Comparison of ENCODE assay signal across 1 cellular context in the genomic region with DNA sequence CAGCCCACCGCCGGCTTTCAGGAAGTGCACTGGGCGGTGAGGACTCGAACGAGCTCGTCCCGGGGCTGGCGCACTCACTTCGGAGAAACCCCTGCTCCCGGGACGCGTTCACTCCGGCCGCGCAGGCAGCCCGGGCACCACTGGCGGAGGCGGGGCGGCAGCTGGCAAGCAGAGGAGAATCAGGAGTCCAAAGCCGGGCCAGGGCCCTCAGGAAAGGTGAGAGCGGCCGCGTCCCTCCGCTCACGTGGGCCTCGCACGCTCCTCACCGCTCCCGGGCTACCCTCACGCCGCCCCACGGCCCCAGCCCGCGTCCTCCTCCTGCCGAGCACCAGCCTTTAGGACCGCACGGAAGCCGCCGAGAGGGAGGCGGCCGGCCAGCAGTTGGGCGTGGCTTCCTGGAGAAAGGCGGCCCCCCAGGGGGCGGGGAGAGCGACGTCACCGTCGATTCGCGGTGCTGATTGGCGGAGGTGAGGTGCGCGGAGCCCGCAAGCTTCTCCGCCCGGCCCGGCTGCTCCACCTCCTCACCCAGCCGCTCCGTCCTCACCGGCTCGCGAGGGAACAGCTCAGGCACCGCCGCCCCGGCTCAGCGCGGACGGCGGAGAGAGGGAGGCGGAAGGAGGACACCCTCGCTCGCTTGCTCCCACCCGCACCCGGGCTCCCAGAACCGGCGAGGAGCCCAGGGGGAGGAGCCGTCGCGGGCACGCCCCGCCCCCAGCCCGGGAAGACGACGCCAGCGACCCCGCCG.
A peak's percentile ranks its signal among the peaks of the same experiment; 100 is the strongest.
TF ChIP-seq lines count a peak whose summit lies in the region.

A gene (plus strand): TSS at position 516 of the 745 bp plus-strand sequence. CDS start 400 bp downstream, outside the sequence.

TF ChIP-seq in HepG2, 621 proteins besides CTCF, POLR2A, EP300 and RAD21 (continued from another document and continues in another):
- TF ChIP-seq, protein P1, sequence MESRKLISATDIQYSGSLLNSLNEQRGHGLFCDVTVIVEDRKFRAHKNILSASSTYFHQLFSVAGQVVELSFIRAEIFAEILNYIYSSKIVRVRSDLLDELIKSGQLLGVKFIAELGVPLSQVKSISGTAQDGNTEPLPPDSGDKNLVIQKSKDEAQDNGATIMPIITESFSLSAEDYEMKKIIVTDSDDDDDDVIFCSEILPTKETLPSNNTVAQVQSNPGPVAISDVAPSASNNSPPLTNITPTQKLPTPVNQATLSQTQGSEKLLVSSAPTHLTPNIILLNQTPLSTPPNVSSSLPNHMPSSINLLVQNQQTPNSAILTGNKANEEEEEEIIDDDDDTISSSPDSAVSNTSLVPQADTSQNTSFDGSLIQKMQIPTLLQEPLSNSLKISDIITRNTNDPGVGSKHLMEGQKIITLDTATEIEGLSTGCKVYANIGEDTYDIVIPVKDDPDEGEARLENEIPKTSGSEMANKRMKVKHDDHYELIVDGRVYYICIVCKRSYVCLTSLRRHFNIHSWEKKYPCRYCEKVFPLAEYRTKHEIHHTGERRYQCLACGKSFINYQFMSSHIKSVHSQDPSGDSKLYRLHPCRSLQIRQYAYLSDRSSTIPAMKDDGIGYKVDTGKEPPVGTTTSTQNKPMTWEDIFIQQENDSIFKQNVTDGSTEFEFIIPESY (CRISPR knock-in tag; IDR thresholded peaks at IDR 0.05), result peak; percentile 62
- TF ChIP-seq, protein P2, sequence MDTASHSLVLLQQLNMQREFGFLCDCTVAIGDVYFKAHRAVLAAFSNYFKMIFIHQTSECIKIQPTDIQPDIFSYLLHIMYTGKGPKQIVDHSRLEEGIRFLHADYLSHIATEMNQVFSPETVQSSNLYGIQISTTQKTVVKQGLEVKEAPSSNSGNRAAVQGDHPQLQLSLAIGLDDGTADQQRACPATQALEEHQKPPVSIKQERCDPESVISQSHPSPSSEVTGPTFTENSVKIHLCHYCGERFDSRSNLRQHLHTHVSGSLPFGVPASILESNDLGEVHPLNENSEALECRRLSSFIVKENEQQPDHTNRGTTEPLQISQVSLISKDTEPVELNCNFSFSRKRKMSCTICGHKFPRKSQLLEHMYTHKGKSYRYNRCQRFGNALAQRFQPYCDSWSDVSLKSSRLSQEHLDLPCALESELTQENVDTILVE (CRISPR knock-in tag; IDR thresholded peaks at IDR 0.05), result peak; percentile 99
- peak; percentile 80; the same call in 1 of the 2 replicates for TF ChIP-seq ZNF33B (CRISPR knock-in tag; IDR thresholded peaks at IDR 0.05)
- TF ChIP-seq ZNF615 (CRISPR knock-in tag; IDR thresholded peaks at IDR 0.05; ENCODE audit: borderline replicate concordance), result peak; percentile 90; the same call in 1 of the 2 replicates
- no peak for TF ChIP-seq PTBP1 (IDR thresholded peaks at IDR 0.05; ENCODE audit: low read depth, low read length, poor library complexity, severe bottlenecking)
- TF ChIP-seq SMAD9 (CRISPR knock-in tag; IDR thresholded peaks at IDR 0.05), result no peak
- TF ChIP-seq, protein P3, sequence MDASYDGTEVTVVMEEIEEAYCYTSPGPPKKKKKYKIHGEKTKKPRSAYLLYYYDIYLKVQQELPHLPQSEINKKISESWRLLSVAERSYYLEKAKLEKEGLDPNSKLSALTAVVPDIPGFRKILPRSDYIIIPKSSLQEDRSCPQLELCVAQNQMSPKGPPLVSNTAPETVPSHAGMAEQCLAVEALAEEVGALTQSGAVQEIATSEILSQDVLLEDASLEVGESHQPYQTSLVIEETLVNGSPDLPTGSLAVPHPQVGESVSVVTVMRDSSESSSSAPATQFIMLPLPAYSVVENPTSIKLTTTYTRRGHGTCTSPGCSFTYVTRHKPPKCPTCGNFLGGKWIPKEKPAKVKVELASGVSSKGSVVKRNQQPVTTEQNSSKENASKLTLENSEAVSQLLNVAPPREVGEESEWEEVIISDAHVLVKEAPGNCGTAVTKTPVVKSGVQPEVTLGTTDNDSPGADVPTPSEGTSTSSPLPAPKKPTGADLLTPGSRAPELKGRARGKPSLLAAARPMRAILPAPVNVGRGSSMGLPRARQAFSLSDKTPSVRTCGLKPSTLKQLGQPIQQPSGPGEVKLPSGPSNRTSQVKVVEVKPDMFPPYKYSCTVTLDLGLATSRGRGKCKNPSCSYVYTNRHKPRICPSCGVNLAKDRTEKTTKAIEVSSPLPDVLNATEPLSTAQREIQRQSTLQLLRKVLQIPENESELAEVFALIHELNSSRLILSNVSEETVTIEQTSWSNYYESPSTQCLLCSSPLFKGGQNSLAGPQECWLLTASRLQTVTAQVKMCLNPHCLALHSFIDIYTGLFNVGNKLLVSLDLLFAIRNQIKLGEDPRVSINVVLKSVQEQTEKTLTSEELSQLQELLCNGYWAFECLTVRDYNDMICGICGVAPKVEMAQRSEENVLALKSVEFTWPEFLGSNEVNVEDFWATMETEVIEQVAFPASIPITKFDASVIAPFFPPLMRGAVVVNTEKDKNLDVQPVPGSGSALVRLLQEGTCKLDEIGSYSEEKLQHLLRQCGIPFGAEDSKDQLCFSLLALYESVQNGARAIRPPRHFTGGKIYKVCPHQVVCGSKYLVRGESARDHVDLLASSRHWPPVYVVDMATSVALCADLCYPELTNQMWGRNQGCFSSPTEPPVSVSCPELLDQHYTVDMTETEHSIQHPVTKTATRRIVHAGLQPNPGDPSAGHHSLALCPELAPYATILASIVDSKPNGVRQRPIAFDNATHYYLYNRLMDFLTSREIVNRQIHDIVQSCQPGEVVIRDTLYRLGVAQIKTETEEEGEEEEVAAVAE (CRISPR knock-in tag; IDR thresholded peaks at IDR 0.05; ENCODE audit: borderline replicate concordance), result peak; percentile 83; the same call in 1 of the 2 replicates
- peak; percentile 88 for TF ChIP-seq ARHGAP35 (CRISPR knock-in tag; IDR thresholded peaks at IDR 0.05; ENCODE audit: borderline replicate concordance)
- TF ChIP-seq ZNF777 (CRISPR knock-in tag; IDR thresholded peaks at IDR 0.05), result no peak; the same call in 1 of the 2 replicates
- TF ChIP-seq STAT5B (CRISPR knock-in tag; IDR thresholded peaks at IDR 0.05), result no peak
- no peak; the same call in 1 of the 2 replicates for TF ChIP-seq ZNF296 (CRISPR knock-in tag; conservative IDR thresholded peaks at IDR 0.05)
- no peak for TF ChIP-seq PRPF4 (IDR thresholded peaks at IDR 0.05; ENCODE audit: low read depth, low read length, poor library complexity, severe bottlenecking)
- no peak for TF ChIP-seq ZNF841 (CRISPR knock-in tag; IDR thresholded peaks at IDR 0.05; ENCODE audit: borderline replicate concordance)
- peak; percentile 91 for TF ChIP-seq CREB1 (IDR thresholded peaks at IDR 0.05)
- TF ChIP-seq CREB1 (CRISPR knock-in tag; IDR thresholded peaks at IDR 0.05), result peak; percentile 94
- TF ChIP-seq, protein P4, sequence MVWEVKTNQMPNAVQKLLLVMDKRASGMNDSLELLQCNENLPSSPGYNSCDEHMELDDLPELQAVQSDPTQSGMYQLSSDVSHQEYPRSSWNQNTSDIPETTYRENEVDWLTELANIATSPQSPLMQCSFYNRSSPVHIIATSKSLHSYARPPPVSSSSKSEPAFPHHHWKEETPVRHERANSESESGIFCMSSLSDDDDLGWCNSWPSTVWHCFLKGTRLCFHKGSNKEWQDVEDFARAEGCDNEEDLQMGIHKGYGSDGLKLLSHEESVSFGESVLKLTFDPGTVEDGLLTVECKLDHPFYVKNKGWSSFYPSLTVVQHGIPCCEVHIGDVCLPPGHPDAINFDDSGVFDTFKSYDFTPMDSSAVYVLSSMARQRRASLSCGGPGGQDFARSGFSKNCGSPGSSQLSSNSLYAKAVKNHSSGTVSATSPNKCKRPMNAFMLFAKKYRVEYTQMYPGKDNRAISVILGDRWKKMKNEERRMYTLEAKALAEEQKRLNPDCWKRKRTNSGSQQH (CRISPR knock-in tag; IDR thresholded peaks at IDR 0.05; ENCODE audit: low read depth), result 0 out of 2 replicates have a peak, but pooled peaks have one; percentile 75
- peak; percentile 98; the same call in 1 of the 2 replicates for TF ChIP-seq ZNF678 (CRISPR knock-in tag; IDR thresholded peaks at IDR 0.05)
- TF ChIP-seq, protein P5, sequence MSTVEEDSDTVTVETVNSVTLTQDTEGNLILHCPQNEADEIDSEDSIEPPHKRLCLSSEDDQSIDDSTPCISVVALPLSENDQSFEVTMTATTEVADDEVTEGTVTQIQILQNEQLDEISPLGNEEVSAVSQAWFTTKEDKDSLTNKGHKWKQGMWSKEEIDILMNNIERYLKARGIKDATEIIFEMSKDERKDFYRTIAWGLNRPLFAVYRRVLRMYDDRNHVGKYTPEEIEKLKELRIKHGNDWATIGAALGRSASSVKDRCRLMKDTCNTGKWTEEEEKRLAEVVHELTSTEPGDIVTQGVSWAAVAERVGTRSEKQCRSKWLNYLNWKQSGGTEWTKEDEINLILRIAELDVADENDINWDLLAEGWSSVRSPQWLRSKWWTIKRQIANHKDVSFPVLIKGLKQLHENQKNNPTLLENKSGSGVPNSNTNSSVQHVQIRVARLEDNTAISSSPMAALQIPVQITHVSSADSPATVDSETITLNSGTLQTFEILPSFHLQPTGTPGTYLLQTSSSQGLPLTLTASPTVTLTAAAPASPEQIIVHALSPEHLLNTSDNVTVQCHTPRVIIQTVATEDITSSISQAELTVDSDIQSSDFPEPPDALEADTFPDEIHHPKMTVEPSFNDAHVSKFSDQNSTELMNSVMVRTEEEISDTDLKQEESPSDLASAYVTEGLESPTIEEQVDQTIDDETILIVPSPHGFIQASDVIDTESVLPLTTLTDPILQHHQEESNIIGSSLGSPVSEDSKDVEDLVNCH (CRISPR knock-in tag; IDR thresholded peaks at IDR 0.05), result no peak
- TF ChIP-seq, protein P6, sequence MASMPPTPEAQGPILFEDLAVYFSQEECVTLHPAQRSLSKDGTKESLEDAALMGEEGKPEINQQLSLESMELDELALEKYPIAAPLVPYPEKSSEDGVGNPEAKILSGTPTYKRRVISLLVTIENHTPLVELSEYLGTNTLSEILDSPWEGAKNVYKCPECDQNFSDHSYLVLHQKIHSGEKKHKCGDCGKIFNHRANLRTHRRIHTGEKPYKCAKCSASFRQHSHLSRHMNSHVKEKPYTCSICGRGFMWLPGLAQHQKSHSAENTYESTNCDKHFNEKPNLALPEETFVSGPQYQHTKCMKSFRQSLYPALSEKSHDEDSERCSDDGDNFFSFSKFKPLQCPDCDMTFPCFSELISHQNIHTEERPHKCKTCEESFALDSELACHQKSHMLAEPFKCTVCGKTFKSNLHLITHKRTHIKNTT (CRISPR knock-in tag; IDR thresholded peaks at IDR 0.05), result no peak
- peak; percentile 98 for TF ChIP-seq KLF13 (CRISPR knock-in tag; IDR thresholded peaks at IDR 0.05)
- TF ChIP-seq HNF4A (CRISPR knock-in tag; IDR thresholded peaks at IDR 0.05), result no peak; the same call in 1 of the 2 replicates
- TF ChIP-seq TRIM24 (CRISPR knock-in tag; IDR thresholded peaks at IDR 0.05), result 0 out of 2 replicates have a peak, but pooled peaks have one; percentile 20
- TF ChIP-seq SRSF4 (IDR thresholded peaks at IDR 0.05; ENCODE audit: low read depth, low read length, poor library complexity, severe bottlenecking), result no peak
- TF ChIP-seq RARA (CRISPR knock-in tag; IDR thresholded peaks at IDR 0.05), result peak; percentile 74
- peak; percentile 97 for TF ChIP-seq POGZ (CRISPR knock-in tag; IDR thresholded peaks at IDR 0.05)
- TF ChIP-seq AKAP8 (CRISPR knock-in tag; IDR thresholded peaks at IDR 0.05), result peak; percentile 83
- peak; percentile 56 for TF ChIP-seq ISL2 (CRISPR knock-in tag; IDR thresholded peaks at IDR 0.05)
- TF ChIP-seq, protein P7, sequence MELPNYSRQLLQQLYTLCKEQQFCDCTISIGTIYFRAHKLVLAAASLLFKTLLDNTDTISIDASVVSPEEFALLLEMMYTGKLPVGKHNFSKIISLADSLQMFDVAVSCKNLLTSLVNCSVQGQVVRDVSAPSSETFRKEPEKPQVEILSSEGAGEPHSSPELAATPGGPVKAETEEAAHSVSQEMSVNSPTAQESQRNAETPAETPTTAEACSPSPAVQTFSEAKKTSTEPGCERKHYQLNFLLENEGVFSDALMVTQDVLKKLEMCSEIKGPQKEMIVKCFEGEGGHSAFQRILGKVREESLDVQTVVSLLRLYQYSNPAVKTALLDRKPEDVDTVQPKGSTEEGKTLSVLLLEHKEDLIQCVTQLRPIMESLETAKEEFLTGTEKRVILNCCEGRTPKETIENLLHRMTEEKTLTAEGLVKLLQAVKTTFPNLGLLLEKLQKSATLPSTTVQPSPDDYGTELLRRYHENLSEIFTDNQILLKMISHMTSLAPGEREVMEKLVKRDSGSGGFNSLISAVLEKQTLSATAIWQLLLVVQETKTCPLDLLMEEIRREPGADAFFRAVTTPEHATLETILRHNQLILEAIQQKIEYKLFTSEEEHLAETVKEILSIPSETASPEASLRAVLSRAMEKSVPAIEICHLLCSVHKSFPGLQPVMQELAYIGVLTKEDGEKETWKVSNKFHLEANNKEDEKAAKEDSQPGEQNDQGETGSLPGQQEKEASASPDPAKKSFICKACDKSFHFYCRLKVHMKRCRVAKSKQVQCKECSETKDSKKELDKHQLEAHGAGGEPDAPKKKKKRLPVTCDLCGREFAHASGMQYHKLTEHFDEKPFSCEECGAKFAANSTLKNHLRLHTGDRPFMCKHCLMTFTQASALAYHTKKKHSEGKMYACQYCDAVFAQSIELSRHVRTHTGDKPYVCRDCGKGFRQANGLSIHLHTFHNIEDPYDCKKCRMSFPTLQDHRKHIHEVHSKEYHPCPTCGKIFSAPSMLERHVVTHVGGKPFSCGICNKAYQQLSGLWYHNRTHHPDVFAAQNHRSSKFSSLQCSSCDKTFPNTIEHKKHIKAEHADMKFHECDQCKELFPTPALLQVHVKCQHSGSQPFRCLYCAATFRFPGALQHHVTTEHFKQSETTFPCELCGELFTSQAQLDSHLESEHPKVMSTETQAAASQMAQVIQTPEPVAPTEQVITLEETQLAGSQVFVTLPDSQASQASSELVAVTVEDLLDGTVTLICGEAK (IDR thresholded peaks at IDR 0.05), result no peak
- TF ChIP-seq, protein P7 (CRISPR knock-in tag; IDR thresholded peaks at IDR 0.05), result peak; percentile 89
- TF ChIP-seq CBX5 (CRISPR knock-in tag; IDR thresholded peaks at IDR 0.05; ENCODE audit: borderline replicate concordance), result peak; percentile 97
- TF ChIP-seq ZNF446 (CRISPR knock-in tag; IDR thresholded peaks at IDR 0.05), result peak; percentile 89; the same call in 1 of the 2 replicates
- no peak for TF ChIP-seq ZNF260 (CRISPR knock-in tag; IDR thresholded peaks at IDR 0.05; ENCODE audit: borderline replicate concordance, low read depth)
